ENCODE assay signal across 9 cellular contexts in genomic region chr3:100087203-100087602, GRCh38. TPM values are rescaled to one million over a fixed set of nuclear protein-coding genes. Genes with fewer than 3 reads are reported as not detected.
A peak's percentile ranks its signal among the peaks of the same experiment; 100 is the strongest.
DNase-seq lines count a peak whose midpoint lies in the region; ATAC-seq, FAIRE-seq and TF ChIP-seq lines count a peak whose summit lies in the region.
"Had no signal": no experiment of that assay in that cellular context is flagged by ENCODE, and none has a peak within 500 bp of the region (broad histone marks: within the 10 kb centered on the region; RNA-seq: fewer than 3 reads in every experiment).

No MANE protein-coding gene starts in this region.

- H3K36me3 Mint-ChIP-seq in activated CD8-positive, alpha-beta T cell treated with anti-CD3 and anti-CD28 coated beads for 36 hours (ENCODE audit: low read depth) = peaks cover 6% of the 10 kb centered on the region
- H3K36me3 Mint-ChIP-seq in activated naive CD4-positive, alpha-beta T cell treated with anti-CD3 and anti-CD28 coated beads for 36 hours (ENCODE audit: low read depth) = peaks cover 3% of the 10 kb centered on the region

- intact Hi-C loops in activated CD8-positive, alpha-beta T cell treated with anti-CD3 and anti-CD28 coated beads for 36 hours (cut with micrococcal nuclease) = loop anchor here (1.0 kb wide), 1 partner anchor 14 kb away; no protein-coding TSS in a partner anchor
- intact Hi-C loops in pancreas (cut with DNase I) (no loop called here), heart right ventricle (cut with DNase I) (no loop called here), OCI-LY7 (cut with micrococcal nuclease; ENCODE audit: unreplicated experiment) (no loop called here)
- intact Hi-C loops in activated naive CD4-positive, alpha-beta T cell treated with anti-CD3 and anti-CD28 coated beads for 36 hours (cut with micrococcal nuclease) = loop anchor here (1.0 to 5.0 kb wide), 2 partner anchors 15 to 1330 kb away; no protein-coding TSS in a partner anchor

- no peak overlapping the region for H3K4me2 ChIP-seq in OCI-LY7 (ENCODE audit: low read length)

- POLR2A ChIA-PET in activated CD8-positive, alpha-beta T cell treated with anti-CD3 and anti-CD28 coated beads for 36 hours (lab: Charles Lee) = no interaction called here
- POLR2A ChIA-PET in OCI-LY7 (lab: Charles Lee) = no interaction called here

- TF ChIP-seq CTCF in activated CD8-positive, alpha-beta T cell treated with anti-CD3 and anti-CD28 coated beads for 36 hours (IDR thresholded peaks at IDR 0.05) = no peak
- TF ChIP-seq CTCF in pancreas (IDR thresholded peaks at IDR 0.05) (no peak), heart right ventricle (IDR thresholded peaks at IDR 0.05) (no peak), OCI-LY7 (conservative IDR thresholded peaks at IDR 0.05; ENCODE audit: low read length) (no peak)

- no peaks in the 10 kb centered on the region; the same call in 1 of the 2 replicates for H4K20me1 ChIP-seq in OCI-LY7 (ENCODE audit: insufficient read depth, low read length)

- CTCF ChIA-PET in activated CD8-positive, alpha-beta T cell treated with anti-CD3 and anti-CD28 coated beads for 36 hours (lab: Charles Lee) = interaction anchor here (0.8 to 4.1 kb wide), 4 partner anchors 12 to 167 kb away, joined by 3 to 41 read pairs (median 4); no protein-coding TSS in a partner anchor
- CTCF ChIA-PET in activated naive CD4-positive, alpha-beta T cell treated with anti-CD3 and anti-CD28 coated beads for 36 hours (lab: Charles Lee) = interaction anchor here (1.6 kb wide), 1 partner anchor 256 kb away, joined by 3 read pairs; no protein-coding TSS in a partner anchor
- CTCF ChIA-PET in OCI-LY7 (lab: Charles Lee; ENCODE audit: unreplicated experiment) = no interaction called here

- H3K9me3 ChIP-seq in pancreas (no peaks in the 10 kb centered on the region), heart right ventricle (no peaks in the 10 kb centered on the region), OCI-LY7 (ENCODE audit: low read length) (no peaks in the 10 kb centered on the region)

- DNase-seq in GM19239 (ENCODE audit: insufficient read length, low spot score) = no peak
- peak; percentile 30 for DNase-seq in activated CD8-positive, alpha-beta T cell treated with anti-CD3 and anti-CD28 coated beads for 36 hours
- DNase-seq in pancreas = no peak
- no peak for DNase-seq in activated naive CD4-positive, alpha-beta T cell treated with anti-CD3 and anti-CD28 coated beads for 36 hours
- DNase-seq in heart right ventricle = no peak
- DNase-seq in stimulated activated CD4-positive, alpha-beta T cell treated with anti-CD3 and anti-CD28 coated beads, Interleukin-2, amount 100 ng/mL, for 48 hours = no peak
- DNase-seq in OCI-LY7 (ENCODE audit: low spot score) = no peak

- H3K79me2 ChIP-seq in OCI-LY7 (ENCODE audit: insufficient read depth, low read depth, low read length) = no peaks in the 10 kb centered on the region

- H3K4me1 Mint-ChIP-seq in activated CD8-positive, alpha-beta T cell treated with anti-CD3 and anti-CD28 coated beads for 36 hours (ENCODE audit: low read depth) = peaks cover 30% of the 10 kb centered on the region
- peaks cover 7% of the 10 kb centered on the region for H3K4me1 Mint-ChIP-seq in activated naive CD4-positive, alpha-beta T cell treated with anti-CD3 and anti-CD28 coated beads for 36 hours (ENCODE audit: low read depth)

- H3K27ac Mint-ChIP-seq in activated CD8-positive, alpha-beta T cell treated with anti-CD3 and anti-CD28 coated beads for 36 hours = peak overlapping the region; percentile 58
- no peak overlapping the region for H3K27ac Mint-ChIP-seq in activated naive CD4-positive, alpha-beta T cell treated with anti-CD3 and anti-CD28 coated beads for 36 hours

- H2AFZ ChIP-seq in OCI-LY7 (ENCODE audit: low read length) = no peak overlapping the region

- peaks cover 0 to 6% (median 0%) of the 10 kb centered on the region in 3 donors for H3K4me1 ChIP-seq in pancreas
- H3K4me1 ChIP-seq in heart right ventricle = peaks cover 0 to 36% (median 25%) of the 10 kb centered on the region in 9 donors
- no peaks in the 10 kb centered on the region for H3K4me1 ChIP-seq in OCI-LY7 (ENCODE audit: insufficient read depth, low read length, poor library complexity, severe bottlenecking)

- peak overlapping the region; percentile 5 for H3K4me3 Mint-ChIP-seq in activated CD8-positive, alpha-beta T cell treated with anti-CD3 and anti-CD28 coated beads for 36 hours
- H3K4me3 Mint-ChIP-seq in activated naive CD4-positive, alpha-beta T cell treated with anti-CD3 and anti-CD28 coated beads for 36 hours = no peak overlapping the region

- no peaks in the 10 kb centered on the region for H3K27me3 Mint-ChIP-seq in activated CD8-positive, alpha-beta T cell treated with anti-CD3 and anti-CD28 coated beads for 36 hours
- no peaks in the 10 kb centered on the region for H3K27me3 Mint-ChIP-seq in activated naive CD4-positive, alpha-beta T cell treated with anti-CD3 and anti-CD28 coated beads for 36 hours (ENCODE audit: low read depth)

- H3K27me3 ChIP-seq in pancreas (no peaks in the 10 kb centered on the region), heart right ventricle (no peaks in the 10 kb centered on the region)

- H3K27ac ChIP-seq in pancreas (no peak overlapping the region), heart right ventricle (peak overlapping the region in 1 of 10 donors; percentile 58), OCI-LY7 (ENCODE audit: low read depth, low read length, poor library complexity, severe bottlenecking) (no peak overlapping the region)

- H3K36me3 ChIP-seq in pancreas (no peaks in the 10 kb centered on the region), heart right ventricle (no peaks in the 10 kb centered on the region), OCI-LY7 (ENCODE audit: insufficient read depth, low read length) (no peaks in the 10 kb centered on the region)

- peak; percentile 94 for ATAC-seq in HG02885 (IDR thresholded peaks at IDR 0.05; ENCODE audit: poor library complexity, unreplicated experiment)
- ATAC-seq in activated CD8-positive, alpha-beta T cell treated with anti-CD3 and anti-CD28 coated beads for 36 hours = peak; percentile 64
- peak in 1 of 4 donors; percentile 24 for ATAC-seq in pancreas
- no peak for ATAC-seq in heart right ventricle

- no peaks in the 10 kb centered on the region for H3K9me3 Mint-ChIP-seq in activated CD8-positive, alpha-beta T cell treated with anti-CD3 and anti-CD28 coated beads for 36 hours
- no peaks in the 10 kb centered on the region for H3K9me3 Mint-ChIP-seq in activated naive CD4-positive, alpha-beta T cell treated with anti-CD3 and anti-CD28 coated beads for 36 hours

- H3K4me3 ChIP-seq in pancreas = no peak overlapping the region
- H3K4me3 ChIP-seq in heart right ventricle = no peak overlapping the region
- no peak overlapping the region for H3K4me3 ChIP-seq in OCI-LY7 (ENCODE audit: low read depth, low read length, poor library complexity, severe bottlenecking)

- peak; percentile 85 for FAIRE-seq in GM19239 (lab: Jason Lieb, UNC)
- peak; percentile 51 for FAIRE-seq in pancreas (lab: Jason Lieb, UNC)
- FAIRE-seq: keratinocyte had no signal

- no TSS peak for BruUV-seq in OCI-LY7 (replicated peaks; lab: Mats Ljungman, UMichigan)

- H3K9me2 ChIP-seq in OCI-LY7 (ENCODE audit: insufficient read depth, low read length) = no peaks in the 10 kb centered on the region

RNA-seq across cellular contexts. Expression of gene FILIP1L, which starts 27.1 kb away (rescaled TPM):
- total RNA-seq in activated CD8-positive, alpha-beta T cell treated with anti-CD3 and anti-CD28 coated beads for 36 hours = under 1 TPM; 0.11 to 0.13 TPM
- total RNA-seq in pancreas (10 to 100 TPM; 12.5 to 37.7 (median 15.8) TPM), heart right ventricle (100 to 1,000 TPM in 4 of 10 donors, 10 to 100 TPM in 6; 19.4 to 134 (median 69.3) TPM), OCI-LY7 (2022) (not detected in 2 replicates)
- polyA plus RNA-seq in pancreas (10 to 100 TPM; 13.6 to 19.0 TPM), heart right ventricle (10 to 100 TPM; 15.9 to 42.0 TPM)
- under 1 TPM in 1 of 2 experiments, not detected in 1; 0.24 TPM for total RNA-seq in activated naive CD4-positive, alpha-beta T cell treated with anti-CD3 and anti-CD28 coated beads for 36 hours
- total RNA-seq in OCI-LY7 (2014; rRNA removed; shearing (Covaris generic)) = not detected in 2 replicates

Comparison
In these comparisons a context has a peak if more than half of its experiments do, and no peak if none do; other contexts are left out.
1. ATAC-seq: peak in HG02885 (single experiment) and activated CD8-positive, alpha-beta T cell treated with anti-CD3 and anti-CD28 coated beads for 36 hours (single experiment); none in heart right ventricle (0 of 8).
2. RNA of gene FILIP1L, which starts 27.1 kb away (total RNA-seq): 19.4 to 134 TPM in heart right ventricle and 12.5 to 37.7 TPM in pancreas; 0.24 TPM in activated naive CD4-positive, alpha-beta T cell treated with anti-CD3 and anti-CD28 coated beads for 36 hours, 0.11 to 0.13 TPM in activated CD8-positive, alpha-beta T cell treated with anti-CD3 and anti-CD28 coated beads for 36 hours and not detected in OCI-LY7; every median in the first group is over 10 times any median in the second.
3. intact Hi-C loops: an anchor here in activated CD8-positive, alpha-beta T cell treated with anti-CD3 and anti-CD28 coated beads for 36 hours (1.0 kb wide) and activated naive CD4-positive, alpha-beta T cell treated with anti-CD3 and anti-CD28 coated beads for 36 hours (1.0 to 5.0 kb wide); none called in pancreas, heart right ventricle and OCI-LY7.